Comparison of ENCODE assay signal across 1 cellular context in the genomic region with DNA sequence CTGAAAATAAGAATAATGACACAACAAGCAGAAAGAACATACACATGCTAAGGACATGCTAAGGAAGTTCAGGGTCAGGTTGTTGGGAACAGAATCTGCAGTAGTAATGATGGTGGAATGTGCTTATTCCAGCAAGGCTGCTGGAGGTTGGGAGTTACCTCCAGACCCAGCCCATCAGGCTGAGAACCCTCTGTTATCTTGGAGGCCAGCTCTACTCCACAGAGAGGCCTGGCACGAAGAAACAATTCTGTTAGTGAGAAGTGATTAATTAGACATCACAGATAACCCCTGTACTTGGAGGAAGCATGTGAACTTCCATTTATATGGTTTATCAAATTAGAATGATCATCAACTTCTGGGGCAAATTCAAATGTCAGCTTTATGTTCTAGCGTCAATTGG.
TF ChIP-seq lines count a peak whose summit lies in the region.

No MANE protein-coding gene starts in this region.

TF ChIP-seq in K562, 482 proteins besides CTCF, POLR2A, EP300 and RAD21 (continued from another document):
- TF ChIP-seq CBX3 (IDR thresholded peaks at IDR 0.05; ENCODE audit: borderline replicate concordance in 1 of 2, low read length in 2 of 2) = no peak
